11 cellular contexts compared by ENCODE assay signal in the genomic region with DNA sequence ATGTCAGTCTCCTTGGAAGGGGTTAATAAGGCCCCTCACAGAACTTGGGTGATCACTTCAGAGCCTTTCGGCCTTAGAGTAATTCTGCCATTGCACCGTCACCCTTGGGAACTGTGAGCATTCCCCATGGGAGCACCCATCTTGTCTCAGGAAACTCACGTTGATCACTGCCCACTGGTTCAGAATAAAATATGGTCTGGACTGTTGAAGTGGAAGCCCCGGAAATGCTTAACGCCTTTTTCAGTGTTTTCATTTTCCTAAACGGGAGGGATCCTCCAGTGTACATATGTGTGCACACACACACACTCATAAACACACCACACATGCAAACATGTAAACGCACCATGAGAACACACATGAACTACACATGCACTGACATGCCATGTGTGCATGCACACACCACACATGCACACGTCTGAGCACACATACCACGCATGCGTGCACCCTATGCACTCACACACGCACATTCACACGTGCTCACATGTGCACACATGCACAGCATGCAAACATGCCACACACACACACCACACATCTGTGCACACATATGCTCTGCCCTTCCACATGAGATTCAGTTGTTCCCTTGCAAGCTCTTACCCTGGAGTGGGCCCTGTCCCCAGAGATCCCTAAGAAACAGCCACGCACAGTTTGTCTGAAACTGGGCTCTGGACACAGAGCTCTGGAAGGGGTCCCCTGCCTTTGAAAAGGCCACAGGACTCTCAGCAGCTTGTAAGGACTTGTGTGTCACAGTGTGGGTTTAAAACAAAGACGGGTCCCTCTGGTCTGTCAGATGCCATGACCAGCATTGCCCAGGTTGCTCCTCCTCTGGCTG. TPM values are rescaled to one million over a fixed set of nuclear protein-coding genes. Genes with fewer than 3 reads are reported as not detected.
DNase-seq lines count a peak whose midpoint lies in the region; ATAC-seq, FAIRE-seq and TF ChIP-seq lines count a peak whose summit lies in the region.
"Had no signal": no experiment of that assay in that cellular context is flagged by ENCODE, and none has a peak within 500 bp of the region (broad histone marks: within the 10 kb centered on the region; RNA-seq: fewer than 3 reads in every experiment).

No MANE protein-coding gene starts in this region.

- DNase-seq in HepG2 (ENCODE audit: low spot score) (no peak), T-helper 17 cell (no peak), NCI-H524 (lab: John Stamatoyannopoulos, UW) (no peak), NCI-H1048 (lab: John Stamatoyannopoulos, UW) (no peak)
- DNase-seq: activated CD8-positive, alpha-beta memory T cell treated with anti-CD3 and anti-CD28 coated beads, Interleukin-2, amount 50 U/mL, for 48 hours; T-helper 1 cell had no signal

- H3K4me2 ChIP-seq in HepG2 (ENCODE audit: low read depth, low read length): no peak overlapping the region

- CTCF ChIA-PET in HepG2 (lab: Yijun Ruan, JAX; ENCODE audit: low intra/inter-chr PET ratio, low total read pairs): no interaction called here

- no peaks in the 10 kb centered on the region for H3K4me1 ChIP-seq in HepG2 (ENCODE audit: insufficient read depth, low read length)
- H3K4me1 ChIP-seq: right lobe of liver had no signal

- H3K27ac ChIP-seq in HepG2 (ENCODE audit: extremely low read length, insufficient read depth, low read length): no peak overlapping the region
- H3K27ac ChIP-seq: right lobe of liver had no signal

- ATAC-seq in GM18498 (IDR thresholded peaks at IDR 0.05; ENCODE audit: unreplicated experiment) (peak; percentile 8), GM19438 (IDR thresholded peaks at IDR 0.05; ENCODE audit: low read depth, unreplicated experiment) (peak; percentile 32), HG03103 (IDR thresholded peaks at IDR 0.05; ENCODE audit: low read depth, unreplicated experiment) (peak; percentile 13), HepG2 (no peak), T-helper 17 cell (no peak), GM19328 (IDR thresholded peaks at IDR 0.05; ENCODE audit: unreplicated experiment) (no peak)
- ATAC-seq: right lobe of liver had no signal

- peaks cover 24 to 82% of the 10 kb centered on the region in 2 experiments; a peak in 4 of 5 replicates for H3K27me3 ChIP-seq in HepG2 (ENCODE audit: control insufficient read depth in 1 of 2, insufficient read depth in 2 of 2, low read length in 2 of 2)
- H3K27me3 ChIP-seq: right lobe of liver had no signal

- no peaks in the 10 kb centered on the region for H3K36me3 ChIP-seq in HepG2 (replicated peaks in 1 of 2; ENCODE audit: control insufficient read depth in 1 of 2, insufficient read depth in 2 of 2, low read length in 2 of 2)
- H3K36me3 ChIP-seq: right lobe of liver had no signal

- no peak for TF ChIP-seq CTCF in HepG2 (CRISPR knock-in tag; IDR thresholded peaks at IDR 0.05)

- no peak for TF ChIP-seq RAD21 in HepG2 (CRISPR knock-in tag; IDR thresholded peaks at IDR 0.05)

- POLR2A ChIA-PET in HepG2 (lab: Yijun Ruan, JAX): no interaction called here

- H3K9me3 ChIP-seq in HepG2 (ENCODE audit: low read length) (no peaks in the 10 kb centered on the region), T-helper 17 cell (ENCODE audit: control insufficient read depth, low read length, poor library complexity, severe bottlenecking) (no peaks in the 10 kb centered on the region)
- H3K9me3 ChIP-seq: right lobe of liver had no signal

- H3K4me3 Mint-ChIP-seq in T-helper 17 cell: no peak overlapping the region

- no TSS peak for BruUV-seq in HepG2 (replicated peaks; lab: Mats Ljungman, UMichigan)

- H4K20me1 ChIP-seq in HepG2 (ENCODE audit: insufficient read depth, low read length): no peaks in the 10 kb centered on the region

- in situ Hi-C loops in HepG2 (cut with HindIII; ENCODE audit: extremely low pct_ligation_motif_present, low pct_unique_long_range_greater_than_20kb): no loop called here

- H2AFZ ChIP-seq in HepG2 (ENCODE audit: low read length): no peak overlapping the region

- no peaks in the 10 kb centered on the region for H3K79me2 ChIP-seq in HepG2 (ENCODE audit: insufficient read depth, low read length)

- intact Hi-C loops in HepG2 (cut with micrococcal nuclease; ENCODE audit: unreplicated experiment): no loop called here

- WGBS in HepG2 (ENCODE audit: low lambda C conversion rate): 32% methylated on average over 14 of the region's 14 CpGs

- TF ChIP-seq POLR2A in HepG2 (IDR thresholded peaks at IDR 0.05; ENCODE audit: insufficient read depth in 1 of 2, low read depth in 2 of 2, low read length in 2 of 2): no peak

- no peak overlapping the region for H3K27ac Mint-ChIP-seq in T-helper 17 cell

- peaks cover 7% of the 10 kb centered on the region for H3K4me1 Mint-ChIP-seq in T-helper 17 cell

- no peak overlapping the region for H3K9ac ChIP-seq in HepG2 (ENCODE audit: insufficient read depth, low read depth, low read length)

- no peak overlapping the region for H3K4me3 ChIP-seq in HepG2 (replicated peaks in 1 of 3; ENCODE audit: insufficient read depth in 1 of 3, low read depth in 2 of 3, low read length in 3 of 3)
- H3K4me3 ChIP-seq: right lobe of liver had no signal

- TF ChIP-seq EP300 in HepG2 (IDR thresholded peaks at IDR 0.05; ENCODE audit: low read depth in 2 of 2, low read length in 2 of 2) (no peak), HepG2 (CRISPR knock-in tag; IDR thresholded peaks at IDR 0.05; ENCODE audit: borderline replicate concordance) (no peak)

- no peak for FAIRE-seq in HepG2 (lab: Jason Lieb, UNC)

- H3K36me3 Mint-ChIP-seq in T-helper 17 cell (ENCODE audit: low read depth): no peaks in the 10 kb centered on the region

- peaks cover 8% of the 10 kb centered on the region for H3K27me3 Mint-ChIP-seq in T-helper 17 cell

TF ChIP-seq in HepG2, 621 proteins besides CTCF, POLR2A, EP300 and RAD21 (continues in another document):
- TF ChIP-seq RBM39 (IDR thresholded peaks at IDR 0.05; ENCODE audit: low read depth, low read length, poor library complexity, severe bottlenecking) (no peak), MYC (CRISPR knock-in tag; IDR thresholded peaks at IDR 0.05; ENCODE audit: borderline replicate concordance) (no peak)

RNA-seq across cellular contexts. Expression of a gene that starts 17.0 kb away (rescaled TPM):
- total RNA-seq in HepG2 (2016; rRNA removed; fragmentation: Illumina TruSeq; extraction: Trizol) (113 and 135 TPM in 2 replicates), T-helper 17 cell (10 to 100 TPM; 12.3 to 17.7 TPM)
- total RNA-seq in HepG2 (2016; cell fraction: cytosol; rRNA removed; fragmentation: Illumina TruSeq; extraction: Trizol; ENCODE audit: low read depth): 108 and 113 TPM in 2 replicates
- total RNA-seq in HepG2 (2016; cell fraction: insoluble cytoplasmic fraction; rRNA removed; fragmentation: Illumina TruSeq; extraction: Trizol): 108 and 154 TPM in 2 replicates
- 76.0 and 81.1 TPM in 2 replicates for total RNA-seq in HepG2 (2016; cell fraction: membrane; rRNA removed; fragmentation: Illumina TruSeq; extraction: Trizol)
- 37.1 and 47.0 TPM in 2 replicates for total RNA-seq in HepG2 (2016; cell fraction: nucleus; rRNA removed; fragmentation: Illumina TruSeq; extraction: Trizol)
- 70.5 and 71.3 TPM in 2 replicates for polyA plus RNA-seq in HepG2 (2011; rRNA removed)
- polyA plus RNA-seq in HepG2 (2011; cell fraction: cytosol; rRNA removed): 65.9 and 74.3 TPM in 2 replicates
- 25.2 and 29.0 TPM in 2 replicates for polyA plus RNA-seq in HepG2 (2011; cell fraction: nucleus; rRNA removed)
- 59.1 and 65.6 TPM in 2 replicates for polyA plus RNA-seq in HepG2 (2012)
- 88.2 and 98.8 TPM in 2 replicates for polyA plus RNA-seq in HepG2 (2016; cell fraction: cytosol; fragmentation: Illumina TruSeq; extraction: Trizol; ENCODE audit: low read depth)
- polyA plus RNA-seq in HepG2 (2016; cell fraction: insoluble cytoplasmic fraction; fragmentation: Illumina TruSeq; extraction: Trizol; ENCODE audit: low read depth): 150 and 160 TPM in 2 replicates
- polyA plus RNA-seq in HepG2 (2016; cell fraction: membrane; fragmentation: Illumina TruSeq; extraction: Trizol; ENCODE audit: low read depth): 60.1 and 66.8 TPM in 2 replicates
- polyA plus RNA-seq in HepG2 (2016; cell fraction: nucleus; fragmentation: Illumina TruSeq; extraction: Trizol; ENCODE audit: insufficient read depth, low read depth): 65.9 and 77.9 TPM in 2 replicates
- polyA minus RNA-seq in HepG2 (2011; rRNA and poly(A)+ RNA removed; ENCODE audit: low replicate concordance): 30.3 and 163 TPM in 2 replicates
- 21.5 and 22.2 TPM in 2 replicates for polyA minus RNA-seq in HepG2 (2011; cell fraction: cytosol; rRNA and poly(A)+ RNA removed)
- polyA minus RNA-seq in HepG2 (2011; cell fraction: nucleus; rRNA and poly(A)+ RNA removed): 21.4 and 25.5 TPM in 2 replicates

RNA-seq across cellular contexts. Expression of a gene that starts 18.6 kb away (rescaled TPM):
- total RNA-seq in HepG2 (2016; rRNA removed; fragmentation: Illumina TruSeq; extraction: Trizol): 50.4 and 63.7 TPM in 2 replicates
- 15.2 and 15.4 TPM in 2 replicates for total RNA-seq in HepG2 (2016; cell fraction: cytosol; rRNA removed; fragmentation: Illumina TruSeq; extraction: Trizol; ENCODE audit: low read depth)
- total RNA-seq in HepG2 (2016; cell fraction: insoluble cytoplasmic fraction; rRNA removed; fragmentation: Illumina TruSeq; extraction: Trizol): 53.0 and 63.5 TPM in 2 replicates
- 25.8 and 27.4 TPM in 2 replicates for total RNA-seq in HepG2 (2016; cell fraction: membrane; rRNA removed; fragmentation: Illumina TruSeq; extraction: Trizol)
- 17.5 and 20.2 TPM in 2 replicates for total RNA-seq in HepG2 (2016; cell fraction: nucleus; rRNA removed; fragmentation: Illumina TruSeq; extraction: Trizol)
- polyA plus RNA-seq in HepG2 (2011; rRNA removed): 22.2 and 23.7 TPM in 2 replicates
- 72.6 and 97.8 TPM in 2 replicates for polyA plus RNA-seq in HepG2 (2011; cell fraction: cytosol; rRNA removed)
- 21.7 and 33.4 TPM in 2 replicates for polyA plus RNA-seq in HepG2 (2011; cell fraction: nucleus; rRNA removed)
- 46.4 and 50.3 TPM in 2 replicates for polyA plus RNA-seq in HepG2 (2012)
- polyA plus RNA-seq in HepG2 (2016; cell fraction: cytosol; fragmentation: Illumina TruSeq; extraction: Trizol; ENCODE audit: low read depth): 27.6 and 35.6 TPM in 2 replicates
- polyA plus RNA-seq in HepG2 (2016; cell fraction: insoluble cytoplasmic fraction; fragmentation: Illumina TruSeq; extraction: Trizol; ENCODE audit: low read depth): 110 and 131 TPM in 2 replicates
- polyA plus RNA-seq in HepG2 (2016; cell fraction: membrane; fragmentation: Illumina TruSeq; extraction: Trizol; ENCODE audit: low read depth): 36.7 and 40.8 TPM in 2 replicates
- 54.4 and 56.6 TPM in 2 replicates for polyA plus RNA-seq in HepG2 (2016; cell fraction: nucleus; fragmentation: Illumina TruSeq; extraction: Trizol; ENCODE audit: insufficient read depth, low read depth)
- 9.7 and 41.7 TPM in 2 replicates for polyA minus RNA-seq in HepG2 (2011; rRNA and poly(A)+ RNA removed; ENCODE audit: low replicate concordance)
- 11.4 and 22.6 TPM in 2 replicates for polyA minus RNA-seq in HepG2 (2011; cell fraction: cytosol; rRNA and poly(A)+ RNA removed)
- polyA minus RNA-seq in HepG2 (2011; cell fraction: nucleus; rRNA and poly(A)+ RNA removed): 8.5 and 11.5 TPM in 2 replicates
- 10 to 100 TPM; 15.2 to 24.7 TPM for total RNA-seq in T-helper 17 cell

Comparison
In these comparisons a context has a peak if more than half of its experiments do, and no peak if none do; other contexts are left out.
1. ATAC-seq: peak in GM18498 (single experiment), GM19438 (single experiment) and HG03103 (single experiment); none in HepG2 (single experiment), T-helper 17 cell (single experiment) and GM19328 (single experiment).